19 cellular contexts compared by ENCODE assay signal in the genomic region with DNA sequence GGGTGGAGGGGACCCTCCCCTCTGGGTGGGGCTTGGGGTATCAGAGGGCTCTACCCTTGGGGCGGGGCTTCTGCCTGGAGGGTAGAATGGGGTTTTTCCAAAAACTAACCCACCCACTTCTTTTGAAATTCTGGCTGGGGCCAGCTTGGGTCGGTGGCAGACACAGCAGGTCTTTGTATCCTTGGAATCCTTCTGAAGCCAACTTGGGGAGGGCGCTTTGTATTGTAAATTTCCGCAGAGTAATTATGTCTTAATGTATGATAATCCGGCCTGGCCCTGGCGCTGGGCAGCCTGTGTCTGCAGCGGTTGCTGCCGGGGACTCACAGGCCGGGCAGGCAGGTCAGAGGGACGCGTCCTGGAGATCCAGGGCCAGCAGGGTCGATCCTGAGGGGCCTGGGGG. TPM values are rescaled to one million over a fixed set of nuclear protein-coding genes. Genes with fewer than 3 reads are reported as not detected.
DNase-seq lines count a peak whose midpoint lies in the region; ATAC-seq and TF ChIP-seq lines count a peak whose summit lies in the region.
"Had no signal": no experiment of that assay in that cellular context is flagged by ENCODE, and none has a peak within 500 bp of the region (broad histone marks: within the 10 kb centered on the region; RNA-seq: fewer than 3 reads in every experiment).

No MANE protein-coding gene starts in this region.

- H3K4me1 ChIP-seq in CD8-positive, alpha-beta memory T cell (ENCODE audit: insufficient read depth, low read length), result peaks cover 14% of the 10 kb centered on the region
- H3K4me1 ChIP-seq in iPS-15b (ENCODE audit: control insufficient read depth, insufficient read depth, low read length) (peaks cover 59% of the 10 kb centered on the region), neuronal stem cell (ENCODE audit: control insufficient read depth in 2 of 2, insufficient read depth in 1 of 2, low read depth in 1 of 2, low read length in 2 of 2) (peaks cover 59 to 96% of the 10 kb centered on the region in 2 donors), gastroesophageal sphincter (peaks cover 0 to 82% (median 16%) of the 10 kb centered on the region in 3 donors)

- no peak overlapping the region for H4K8ac ChIP-seq in neuronal stem cell (ENCODE audit: low read depth, low read length)

- H3K27ac ChIP-seq in CD8-positive, alpha-beta memory T cell (ENCODE audit: low read depth, low read length), result peak overlapping the region; percentile 16
- H3K27ac ChIP-seq in neuronal stem cell (replicated peaks; ENCODE audit: low read length) (no peak overlapping the region), gastroesophageal sphincter (no peak overlapping the region)
- H3K27ac ChIP-seq: right atrium auricular region had no signal

- no peaks in the 10 kb centered on the region for H3K9me3 ChIP-seq in CD8-positive, alpha-beta memory T cell (ENCODE audit: low read length)
- H3K9me3 ChIP-seq in iPS-15b (ENCODE audit: control insufficient read depth, insufficient read depth, low read length) (no peaks in the 10 kb centered on the region), neuronal stem cell (replicated peaks in 1 of 2; ENCODE audit: control insufficient read depth in 2 of 2, insufficient read depth in 1 of 2, low read depth in 1 of 2, low read length in 2 of 2) (peaks cover 2 to 4% of the 10 kb centered on the region in 2 donors), gastroesophageal sphincter (no peaks in the 10 kb centered on the region)
- H3K9me3 ChIP-seq: right atrium auricular region had no signal

- no peak overlapping the region for H3K14ac ChIP-seq in neuronal stem cell (ENCODE audit: low read length)

- in situ Hi-C loops in SK-MEL-5 (cut with HindIII; ENCODE audit: low pct_unique_long_range_greater_than_20kb, low sequenced_read_pairs), result no loop called here

- H3K4me3 ChIP-seq in CD8-positive, alpha-beta memory T cell (ENCODE audit: low read length), result no peak overlapping the region
- H3K4me3 ChIP-seq in iPS-15b (ENCODE audit: low read depth, low read length) (peak overlapping the region; percentile 14), neuronal stem cell (ENCODE audit: low read length in 2 of 2) (peak overlapping the region in 1 of 2 donors; percentile 20), gastroesophageal sphincter (no peak overlapping the region)
- H3K4me3 ChIP-seq: right atrium auricular region had no signal

- H3K27me3 ChIP-seq in CD8-positive, alpha-beta memory T cell (ENCODE audit: insufficient read depth, low read length, poor library complexity, severe bottlenecking), result no peaks in the 10 kb centered on the region
- H3K27me3 ChIP-seq in iPS-15b (ENCODE audit: control insufficient read depth, insufficient read depth, low read length) (no peaks in the 10 kb centered on the region), neuronal stem cell (ENCODE audit: control insufficient read depth in 3 of 3, insufficient read depth in 3 of 3, low read depth in 1 of 3, low read length in 3 of 3) (peaks cover 0 to 19% (median 0%) of the 10 kb centered on the region in 3 experiments), gastroesophageal sphincter (no peaks in the 10 kb centered on the region)
- H3K27me3 ChIP-seq: right atrium auricular region had no signal

- H3K27me3 Mint-ChIP-seq in CD8-positive, alpha-beta memory T cell, result no peaks in the 10 kb centered on the region
- H3K27me3 Mint-ChIP-seq: IgD-negative memory B cell had no signal

- peak overlapping the region in 1 of 7 donors; percentile 51 for H3K4me3 Mint-ChIP-seq in CD8-positive, alpha-beta memory T cell

- no peak overlapping the region for H2AFZ ChIP-seq in neuronal stem cell (ENCODE audit: low read length)

- H3K36me3 ChIP-seq in CD8-positive, alpha-beta memory T cell (ENCODE audit: insufficient read depth, low read length), result peaks cover 5% of the 10 kb centered on the region
- no peaks in the 10 kb centered on the region for H3K36me3 ChIP-seq in iPS-15b (ENCODE audit: control insufficient read depth, insufficient read depth, low read length)
- no peaks in the 10 kb centered on the region for H3K36me3 ChIP-seq in neuronal stem cell (replicated peaks in 1 of 2; ENCODE audit: control insufficient read depth in 2 of 2, insufficient read depth in 2 of 2, low read length in 2 of 2)
- H3K36me3 ChIP-seq in gastroesophageal sphincter, result no peaks in the 10 kb centered on the region
- H3K36me3 ChIP-seq: right atrium auricular region had no signal

- no peak overlapping the region for H2BK120ac ChIP-seq in neuronal stem cell (ENCODE audit: low read depth, low read length)

- H2BK15ac ChIP-seq in neuronal stem cell (ENCODE audit: low read length), result no peak overlapping the region

- peak overlapping the region; percentile 86 for H2AK5ac ChIP-seq in neuronal stem cell (ENCODE audit: low read depth, low read length)

- POLR2A ChIA-PET in CD8-positive, alpha-beta memory T cell (lab: Charles Lee), result no interaction called here

- peak overlapping the region; percentile 40 for H3K4me2 ChIP-seq in neuronal stem cell (ENCODE audit: insufficient read depth, low read length, poor library complexity, severe bottlenecking)

- peaks cover 40 to 82% (median 53%) of the 10 kb centered on the region in 3 donors for H3K4me1 Mint-ChIP-seq in CD8-positive, alpha-beta memory T cell

- peak overlapping the region in 5 of 8 donors; percentile 23 to 89 (median 36) for H3K27ac Mint-ChIP-seq in CD8-positive, alpha-beta memory T cell

- H3K4ac ChIP-seq in neuronal stem cell (ENCODE audit: low read length), result no peak overlapping the region

- WGBS in neuronal stem cell (ENCODE audit: extremely low coverage in 2 of 2, insufficient read length in 2 of 2, insufficient replicate concordance in 1 of 2), 2 donors, result no CpG with 5 or more reads among the region's 12 CpGs
- 60% methylated on average over 1 of the region's 12 CpGs; no CpG with 5 or more reads in 1 of the 2 donors for WGBS in gastroesophageal sphincter (ENCODE audit: low coverage in 1 of 2), 2 donors

- no peak overlapping the region for H3K18ac ChIP-seq in neuronal stem cell (ENCODE audit: low read length)

- no peak for TF ChIP-seq EP300 in gastroesophageal sphincter (IDR thresholded peaks at IDR 0.05)

- no peak overlapping the region for H3K23ac ChIP-seq in neuronal stem cell (ENCODE audit: low read depth, low read length, poor library complexity)

- no peaks in the 10 kb centered on the region for H3K9me3 Mint-ChIP-seq in CD8-positive, alpha-beta memory T cell
- H3K9me3 Mint-ChIP-seq: IgD-negative memory B cell had no signal

- no peaks in the 10 kb centered on the region for H3K79me1 ChIP-seq in neuronal stem cell (ENCODE audit: low read depth, low read length)

- H3K36me3 Mint-ChIP-seq in CD8-positive, alpha-beta memory T cell, result peaks cover 0 to 9% (median 5%) of the 10 kb centered on the region in 3 donors
- H3K36me3 Mint-ChIP-seq: IgD-negative memory B cell had no signal

- ATAC-seq in gastroesophageal sphincter, result no peak
- ATAC-seq: SK-N-SH treated with all-trans-retinoic acid at 6 μM for 48 hours had no signal

- H2BK5ac ChIP-seq in neuronal stem cell (ENCODE audit: low read length), result no peak overlapping the region

- H2BK12ac ChIP-seq in neuronal stem cell (ENCODE audit: low read length), result no peak overlapping the region

- no peak for TF ChIP-seq POLR2A in gastroesophageal sphincter (IDR thresholded peaks at IDR 0.05)

- no peak for DNase-seq in CD8-positive, alpha-beta memory T cell
- DNase-seq in SK-MEL-5 (ENCODE audit: low read depth, low spot score) (peak; percentile 10), neuronal stem cell (ENCODE audit: low spot score) (peak; percentile 79), NCI-H524 treated with DMSO at 0.1 percent for 48 hours (lab: John Stamatoyannopoulos, UW) (no peak), D341Med (ENCODE audit: low spot score) (no peak), NCI-H128 (lab: John Stamatoyannopoulos, UW; ENCODE audit: unreplicated experiment) (no peak)
- DNase-seq: activated effector memory CD4-positive, alpha-beta T cell treated with Interleukin-2 at 50 U/mL for 16 hours; Calu3; effector CD8-positive, alpha-beta T cell; GOT3; kidney; NCI-H1092; stimulated activated CD4-positive, alpha-beta T cell treated with anti-CD3 and anti-CD28 coated beads, Interleukin-2, amount 100 ng/mL, for 24 hours; stimulated activated CD8-positive, alpha-beta memory T cell treated with anti-CD3 and anti-CD28 coated beads, Interleukin-4, amount 100 ng/mL, for 48 hours had no signal

- TF ChIP-seq CTCF in gastroesophageal sphincter (IDR thresholded peaks at IDR 0.05), result no peak

- no peak overlapping the region for H3K9ac ChIP-seq in iPS-15b (ENCODE audit: low read depth, low read length)
- H3K9ac ChIP-seq in neuronal stem cell (ENCODE audit: low read depth, low read length, poor library complexity), result no peak overlapping the region

- no peak overlapping the region for H4K91ac ChIP-seq in neuronal stem cell (ENCODE audit: low read depth, low read length, poor library complexity)

- CTCF ChIA-PET in CD8-positive, alpha-beta memory T cell (lab: Charles Lee), result interaction anchor here (1.1 to 1.5 kb wide), 2 partner anchors 37 to 163 kb away, joined by 3 to 6 read pairs; no protein-coding TSS in a partner anchor

RNA-seq across cellular contexts. Expression of a gene that starts 33.9 kb away (rescaled TPM):
- 10 to 100 TPM; 27.8 to 28.5 TPM for total RNA-seq in CD8-positive, alpha-beta memory T cell
- 5.5 TPM for polyA plus RNA-seq in CD8-positive, alpha-beta memory T cell
- 4.5 and 5.8 TPM in 2 replicates for total RNA-seq in SK-MEL-5 (2014; rRNA removed; shearing (Covaris generic))
- 12.9 and 16.9 TPM in 2 replicates for polyA plus RNA-seq in SK-MEL-5 (2015; cell fraction: cytosol; rRNA removed)
- polyA plus RNA-seq in SK-MEL-5 (2015; cell fraction: nucleus; rRNA removed), result 19.2 and 19.9 TPM in 2 replicates
- 5.7 TPM for polyA plus RNA-seq in neuronal stem cell (2013, experiment 1 of 2)
- polyA plus RNA-seq in neuronal stem cell (2013, experiment 2 of 2), result 6.2 TPM
- 10 to 100 TPM; 23.4 to 65.5 (median 52.5) TPM for total RNA-seq in gastroesophageal sphincter

Comparison
In these comparisons a context has a peak if more than half of its experiments do, and no peak if none do; other contexts are left out.
1. DNase-seq: peak in SK-MEL-5 (single experiment) and neuronal stem cell (single experiment); none in CD8-positive, alpha-beta memory T cell (0 of 5), NCI-H524 treated with DMSO at 0.1 percent for 48 hours (single experiment), D341Med (single experiment) and NCI-H128 (single experiment).